Comparison of ENCODE assay signal across 21 cellular contexts in the genomic region with DNA sequence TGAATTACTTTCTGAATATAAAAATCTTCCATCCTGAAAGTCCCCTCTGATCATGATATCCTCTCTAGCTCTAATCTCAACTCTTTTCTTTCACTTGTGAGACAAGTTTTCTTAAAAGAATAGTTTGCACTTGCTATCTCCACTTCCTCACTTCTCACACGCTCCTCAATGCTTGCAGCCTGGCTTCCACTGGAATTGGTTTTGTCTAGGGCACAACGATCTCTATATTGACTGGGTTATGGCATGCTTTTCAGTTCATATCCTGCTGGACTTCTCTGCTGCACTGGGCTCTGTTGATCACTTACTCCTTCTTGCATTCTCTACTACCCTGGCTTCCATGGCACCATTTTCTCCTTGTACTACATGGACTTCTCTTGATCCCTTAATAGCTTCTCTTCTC. TPM values are rescaled to one million over a fixed set of nuclear protein-coding genes. Genes with fewer than 3 reads are reported as not detected.
A peak's percentile ranks its signal among the peaks of the same experiment; 100 is the strongest.
DNase-seq lines count a peak whose midpoint lies in the region; ATAC-seq and TF ChIP-seq lines count a peak whose summit lies in the region.
"Had no signal": no experiment of that assay in that cellular context is flagged by ENCODE, and none has a peak within 500 bp of the region (broad histone marks: within the 10 kb centered on the region; RNA-seq: fewer than 3 reads in every experiment).

No MANE protein-coding gene starts in this region.

- WGBS in mammary epithelial cell (ENCODE audit: low coverage, missing lambda C conversion rate) = 88% methylated on average over 2 of the region's 2 CpGs
- 66 to 85% (median 78%) methylated on average over 2 of the region's 2 CpGs for WGBS in spleen, 5 donors

- TF ChIP-seq POLR2A in spleen (IDR thresholded peaks at IDR 0.05) = no peak

- dilution Hi-C loops in mammary epithelial cell (cut with HindIII; ENCODE audit: low sequenced_read_pairs) = no loop called here

- H3K9ac ChIP-seq in mammary epithelial cell (ENCODE audit: insufficient read depth, low read length) = no peak overlapping the region
- H3K9ac ChIP-seq: neural progenitor cell had no signal

- H3K9me3 ChIP-seq in mammary epithelial cell (replicated peaks; ENCODE audit: insufficient read depth, low read length) (no peaks in the 10 kb centered on the region), SJCRH30 (replicated peaks) (no peaks in the 10 kb centered on the region), spleen (no peaks in the 10 kb centered on the region), left lung (no peaks in the 10 kb centered on the region)
- H3K9me3 ChIP-seq: esophagus muscularis mucosa, mucosa of descending colon, SJSA1 had no signal

- CTCF ChIA-PET in mammary epithelial cell (lab: Charles Lee; ENCODE audit: low non-redundant PET) (no interaction called here), MCF 10A (lab: Yijun Ruan, JAX) (interaction anchor here (1.0 to 2.0 kb wide), 7 partner anchors 15 to 220 kb away, joined by 3 to 11 read pairs (median 6); no protein-coding TSS in a partner anchor)

- H3K27me3 Mint-ChIP-seq in MCF 10A (ENCODE audit: insufficient read depth, unreplicated experiment) = no peaks in the 10 kb centered on the region
- H3K27me3 Mint-ChIP-seq: activated naive CD4-positive, alpha-beta T cell treated with anti-CD3 and anti-CD28 coated beads, Interleukin-2, amount 50 U/mL, for 24 hours had no signal

- BruUV-seq in mammary epithelial cell (replicated peaks; lab: Mats Ljungman, UMichigan) (no TSS peak), MCF 10A (replicated peaks; lab: Mats Ljungman, UMichigan) (no TSS peak)

- ATAC-seq in left lung = no peak

- H3K27me3 ChIP-seq in mammary epithelial cell (ENCODE audit: insufficient read depth, low read length) (no peaks in the 10 kb centered on the region), SJCRH30 (no peaks in the 10 kb centered on the region), spleen (replicated peaks in 1 of 7) (peaks cover 0 to 16% (median 0%) of the 10 kb centered on the region in 7 donors), left lung (peaks cover 0 to 50% of the 10 kb centered on the region in 2 donors)
- H3K27me3 ChIP-seq: neural progenitor cell, SJSA1 had no signal

- TF ChIP-seq CTCF in mammary epithelial cell (conservative IDR thresholded peaks at IDR 0.05 in 1 of 2, IDR thresholded peaks at IDR 0.05 in 1 of 2; ENCODE audit: extremely low read depth in 1 of 2, insufficient read depth in 1 of 2, low read depth in 1 of 2, low read length in 2 of 2) (no peak), MCF 10A (IDR thresholded peaks at IDR 0.05; ENCODE audit: unreplicated experiment) (no peak), spleen (IDR thresholded peaks at IDR 0.05 in 8 of 11, conservative IDR thresholded peaks at IDR 0.05 in 3 of 11) (no peak), left lung (IDR thresholded peaks at IDR 0.05) (no peak)

- H3K9me3 Mint-ChIP-seq in MCF 10A (ENCODE audit: unreplicated experiment) = no peaks in the 10 kb centered on the region
- H3K9me3 Mint-ChIP-seq: activated naive CD4-positive, alpha-beta T cell treated with anti-CD3 and anti-CD28 coated beads, Interleukin-2, amount 50 U/mL, for 24 hours; neural progenitor cell had no signal

- no peaks in the 10 kb centered on the region for H3K79me2 ChIP-seq in mammary epithelial cell (ENCODE audit: insufficient read depth, low read length)

- in situ Hi-C loops in mammary epithelial cell (cut with MboI; ENCODE audit: low sequenced_read_pairs in 2 of 2) = no loop called here

- H2AFZ ChIP-seq in mammary epithelial cell (ENCODE audit: low read depth, low read length) = no peak overlapping the region
- H2AFZ ChIP-seq: neural progenitor cell had no signal

- H3K4me3 Mint-ChIP-seq in MCF 10A (ENCODE audit: unreplicated experiment) = no peak overlapping the region
- H3K4me3 Mint-ChIP-seq: activated naive CD4-positive, alpha-beta T cell treated with anti-CD3 and anti-CD28 coated beads, Interleukin-2, amount 50 U/mL, for 24 hours; neural progenitor cell had no signal

- H3K4me2 ChIP-seq in mammary epithelial cell (ENCODE audit: insufficient read depth, low read depth, low read length) = no peak overlapping the region
- H3K4me2 ChIP-seq: neural progenitor cell had no signal

- H4K20me1 ChIP-seq in mammary epithelial cell (ENCODE audit: insufficient read depth, low read length) = no peaks in the 10 kb centered on the region

- POLR2A ChIA-PET in MCF 10A (lab: Yijun Ruan, JAX) = interaction anchor here (1.0 to 3.1 kb wide), 6 partner anchors 8 to 59 kb away, joined by 3 to 32 read pairs (median 4); partner anchors contain the start of gene ATF6

- no peaks in the 10 kb centered on the region for H3K36me3 ChIP-seq in mammary epithelial cell (ENCODE audit: insufficient read depth, low read length)
- H3K36me3 ChIP-seq in SJCRH30 = no peaks in the 10 kb centered on the region; the same call in 1 of the 2 replicates
- peaks cover 0 to 22% (median 0%) of the 10 kb centered on the region in 6 donors for H3K36me3 ChIP-seq in spleen
- no peaks in the 10 kb centered on the region for H3K36me3 ChIP-seq in left lung
- H3K36me3 ChIP-seq: esophagus muscularis mucosa, neural progenitor cell, SJSA1 had no signal

- H3K36me3 Mint-ChIP-seq in MCF 10A (ENCODE audit: insufficient read depth, unreplicated experiment) = no peaks in the 10 kb centered on the region
- H3K36me3 Mint-ChIP-seq: activated naive CD4-positive, alpha-beta T cell treated with anti-CD3 and anti-CD28 coated beads, Interleukin-2, amount 50 U/mL, for 24 hours; neural progenitor cell had no signal

- H3K4me1 ChIP-seq in mammary epithelial cell (ENCODE audit: insufficient read depth, low read length) (peaks cover 21% of the 10 kb centered on the region), SJCRH30 (peaks cover 20% of the 10 kb centered on the region), spleen (peaks cover 0 to 51% (median 15%) of the 10 kb centered on the region in 6 donors), left lung (no peaks in the 10 kb centered on the region)
- H3K4me1 ChIP-seq: esophagus muscularis mucosa, neural progenitor cell had no signal

- H3K27ac ChIP-seq in mammary epithelial cell (ENCODE audit: insufficient read depth, low read depth, low read length) (peak overlapping the region; percentile 81), SJCRH30 (peak overlapping the region; percentile 98), spleen (peak overlapping the region in 6 of 8 donors; percentile 24 to 85 (median 66)), left lung (no peak overlapping the region)
- H3K27ac ChIP-seq: esophagus muscularis mucosa, neural progenitor cell had no signal

- H3K4me3 ChIP-seq in mammary epithelial cell (replicated peaks in 1 of 3; ENCODE audit: insufficient read depth in 1 of 3, low read depth in 2 of 3, low read length in 3 of 3) = no peak overlapping the region
- H3K4me3 ChIP-seq in SJCRH30 = peak overlapping the region; percentile 48
- H3K4me3 ChIP-seq in spleen = peak overlapping the region; percentile 1 to 67 (median 25)
- no peak overlapping the region for H3K4me3 ChIP-seq in left lung
- H3K4me3 ChIP-seq: esophagus muscularis mucosa, mucosa of descending colon, neural progenitor cell, SJSA1 had no signal

- peaks cover 7% of the 10 kb centered on the region for H3K4me1 Mint-ChIP-seq in MCF 10A (ENCODE audit: insufficient read depth, unreplicated experiment)
- H3K4me1 Mint-ChIP-seq: activated naive CD4-positive, alpha-beta T cell treated with anti-CD3 and anti-CD28 coated beads, Interleukin-2, amount 50 U/mL, for 24 hours; neural progenitor cell had no signal

- intact Hi-C loops in mammary epithelial cell (cut with micrococcal nuclease) (loop anchor here (1.0 kb wide), 1 partner anchor 19 kb away; no protein-coding TSS in a partner anchor), MCF 10A (cut with micrococcal nuclease) (no loop called here), spleen (cut with DNase I; ENCODE audit: low total_unique reads) (no loop called here), left lung (cut with DNase I) (no loop called here)

- no peak for DNase-seq in mammary epithelial cell
- DNase-seq in MCF 10A (ENCODE audit: unreplicated experiment) = no peak
- DNase-seq in SJCRH30 = peak in 1 of 2 experiments; percentile 34
- no peak for DNase-seq in spleen
- DNase-seq in stimulated activated CD4-positive, alpha-beta T cell treated with anti-CD3 and anti-CD28 coated beads, Interleukin-4, amount 100 ng/mL, for 4 hours = no peak
- no peak for DNase-seq in left lung
- DNase-seq: activated CD4-positive, CD25-positive, alpha-beta regulatory T cell; cerebellar nuclear complex; effector CD4-positive, alpha-beta T cell; mucosa of descending colon; NCI-H1694; NCI-H774 had no signal

- no peak overlapping the region for H3K27ac Mint-ChIP-seq in MCF 10A (ENCODE audit: low read depth, unreplicated experiment)
- H3K27ac Mint-ChIP-seq: activated naive CD4-positive, alpha-beta T cell treated with anti-CD3 and anti-CD28 coated beads, Interleukin-2, amount 50 U/mL, for 24 hours; neural progenitor cell had no signal

RNA-seq across cellular contexts. Expression of gene FCRLA, which starts 0.5 kb away (rescaled TPM):
- total RNA-seq in mammary epithelial cell = 1 to 10 TPM in 1 of 2 donors, under 1 TPM in 1; 0.67 to 4.4 TPM
- 3.5 TPM for polyA plus RNA-seq in mammary epithelial cell
- 0.41 TPM for polyA minus RNA-seq in mammary epithelial cell
- 0.30 and 0.47 TPM in 2 replicates for total RNA-seq in MCF 10A (2022)
- 164 and 168 TPM in 2 replicates for total RNA-seq in SJCRH30 (2014; rRNA removed; shearing (Covaris generic))
- 10 to 100 TPM; 28.0 to 68.1 (median 52.5) TPM for total RNA-seq in spleen
- polyA plus RNA-seq in spleen = 100 to 1,000 TPM; 142 to 202 (median 192) TPM
- under 1 TPM in 1 of 2 donors, not detected in 1; 0.34 TPM for total RNA-seq in left lung
- total RNA-seq: activated CD8-positive, alpha-beta memory T cell treated with anti-CD3 and anti-CD28 coated beads for 36 hours; glomerular endothelial cell; pulmonary artery endothelial cell had no signal
- polyA plus RNA-seq: urinary bladder had no signal

RNA-seq across cellular contexts. Expression of gene FCRLB, which starts 13.8 kb away (rescaled TPM):
- total RNA-seq in mammary epithelial cell (1 to 10 TPM in 1 of 2 donors, under 1 TPM in 1; 0.67 to 1.1 TPM), MCF 10A (2022) (1.1 and 1.3 TPM in 2 replicates), spleen (1 to 10 TPM; 1.2 to 4.3 (median 1.6) TPM), left lung (1 to 10 TPM in 1 of 2 donors, under 1 TPM in 1; 0.70 to 1.1 TPM)
- polyA plus RNA-seq in mammary epithelial cell (0.93 TPM), spleen (1 to 10 TPM; 2.5 to 4.3 (median 4.3) TPM)
- polyA minus RNA-seq in mammary epithelial cell = 2.0 TPM
- 5.9 and 6.2 TPM in 2 replicates for total RNA-seq in SJCRH30 (2014; rRNA removed; shearing (Covaris generic))

RNA-seq across cellular contexts. Expression of gene DUSP12, which starts 42.1 kb away (rescaled TPM):
- total RNA-seq in mammary epithelial cell (10 to 100 TPM; 22.3 to 32.4 TPM), MCF 10A (2022) (57.0 and 65.0 TPM in 2 replicates), spleen (10 to 100 TPM; 18.2 to 39.9 (median 23.7) TPM), left lung (10 to 100 TPM; 13.6 to 18.9 TPM)
- polyA plus RNA-seq in mammary epithelial cell (21.4 TPM), spleen (10 to 100 TPM; 17.9 to 27.8 (median 21.1) TPM)
- polyA minus RNA-seq in mammary epithelial cell = 1.4 TPM
- 51.5 and 54.7 TPM in 2 replicates for total RNA-seq in SJCRH30 (2014; rRNA removed; shearing (Covaris generic))

RNA-seq across cellular contexts. Expression of gene FCGR2B, which starts 44.6 kb away (rescaled TPM):
- not detected for total RNA-seq in mammary epithelial cell
- polyA plus RNA-seq in mammary epithelial cell = not detected
- not detected for polyA minus RNA-seq in mammary epithelial cell
- total RNA-seq in MCF 10A (2022) = not detected in 2 replicates
- not detected in 2 replicates for total RNA-seq in SJCRH30 (2014; rRNA removed; shearing (Covaris generic))
- total RNA-seq in spleen = 10 to 100 TPM; 29.7 to 65.2 (median 38.6) TPM
- 10 to 100 TPM; 43.7 to 66.7 (median 44.0) TPM for polyA plus RNA-seq in spleen
- total RNA-seq in left lung = 10 to 100 TPM in 1 of 2 donors, 1 to 10 TPM in 1; 8.8 to 24.1 TPM
- total RNA-seq: A172; activated CD8-positive, alpha-beta memory T cell treated with anti-CD3 and anti-CD28 coated beads for 36 hours; glomerular endothelial cell; pulmonary artery endothelial cell; SJSA1 had no signal

RNA-seq across cellular contexts. Expression of gene ATF6, which starts 58.6 kb away (rescaled TPM):
- 10 to 100 TPM; 21.9 to 32.7 TPM for total RNA-seq in mammary epithelial cell
- polyA plus RNA-seq in mammary epithelial cell = 12.2 TPM
- polyA minus RNA-seq in mammary epithelial cell = 20.8 TPM
- total RNA-seq in MCF 10A (2022) = 56.3 and 71.8 TPM in 2 replicates
- 25.3 and 25.9 TPM in 2 replicates for total RNA-seq in SJCRH30 (2014; rRNA removed; shearing (Covaris generic))
- total RNA-seq in spleen = 10 to 100 TPM; 25.2 to 46.8 (median 34.2) TPM
- polyA plus RNA-seq in spleen = 1 to 10 TPM; 2.5 to 4.3 (median 3.4) TPM
- total RNA-seq in left lung = 10 to 100 TPM; 27.3 to 32.2 TPM

Comparison
In these comparisons a context has a peak if more than half of its experiments do, and no peak if none do; other contexts are left out.
1. H3K27ac ChIP-seq: peak in mammary epithelial cell (single experiment), SJCRH30 (single experiment) and spleen (6 of 8); none in left lung (0 of 2).
2. H3K4me3 ChIP-seq: peak in SJCRH30 (single experiment) and spleen (8 of 8); none in mammary epithelial cell (0 of 3) and left lung (0 of 2).
3. RNA of gene FCRLA, which starts 0.5 kb away (total RNA-seq): 164 to 168 TPM in SJCRH30 and 28.0 to 68.1 TPM in spleen; 0.67 to 4.4 TPM in mammary epithelial cell, 0.34 TPM in left lung and 0.30 to 0.47 TPM in MCF 10A; every median in the first group is over 4 times any median in the second.